In the genomic region with DNA sequence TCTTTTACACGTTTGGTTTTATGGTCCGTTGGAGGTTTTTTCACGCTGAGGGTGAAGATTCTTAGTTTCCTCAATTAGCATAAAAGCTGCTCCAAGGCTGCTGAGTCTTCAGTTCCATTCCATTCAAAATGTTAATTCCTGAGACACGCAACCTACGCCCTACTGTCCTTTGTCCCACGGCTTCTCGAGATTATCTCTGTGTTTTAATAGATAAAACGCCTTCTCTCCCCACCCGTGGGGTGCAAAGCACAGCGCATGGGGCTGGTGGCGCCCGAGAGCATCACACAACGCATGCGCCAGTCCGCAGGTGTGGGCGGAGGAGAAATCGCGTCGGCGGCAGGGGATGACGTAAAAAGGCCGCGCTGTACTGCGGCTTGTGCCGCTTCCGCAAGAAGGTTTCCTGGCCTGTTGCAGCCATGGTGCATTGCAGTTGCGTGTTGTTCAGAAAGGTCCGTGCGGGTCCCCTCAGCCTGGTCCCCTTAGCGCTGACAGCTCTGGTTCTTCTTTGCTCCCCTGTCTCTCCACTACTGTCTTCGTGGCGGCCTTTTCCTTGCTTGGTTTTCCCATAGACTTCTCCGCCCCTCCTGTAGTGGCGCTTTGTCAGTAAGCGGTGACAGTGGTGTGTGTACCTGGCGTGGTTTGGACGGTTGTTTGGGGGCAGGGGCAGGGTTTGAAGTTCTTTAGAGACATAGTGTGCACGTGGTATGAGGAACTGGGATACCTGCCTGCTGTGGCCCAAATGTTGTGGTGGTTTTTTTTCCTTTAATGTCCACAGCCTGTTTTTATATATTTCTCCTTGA, we compare ENCODE assay signal across 1 cellular context.
TF ChIP-seq lines count a peak whose summit lies in the region.

A gene with protein sequence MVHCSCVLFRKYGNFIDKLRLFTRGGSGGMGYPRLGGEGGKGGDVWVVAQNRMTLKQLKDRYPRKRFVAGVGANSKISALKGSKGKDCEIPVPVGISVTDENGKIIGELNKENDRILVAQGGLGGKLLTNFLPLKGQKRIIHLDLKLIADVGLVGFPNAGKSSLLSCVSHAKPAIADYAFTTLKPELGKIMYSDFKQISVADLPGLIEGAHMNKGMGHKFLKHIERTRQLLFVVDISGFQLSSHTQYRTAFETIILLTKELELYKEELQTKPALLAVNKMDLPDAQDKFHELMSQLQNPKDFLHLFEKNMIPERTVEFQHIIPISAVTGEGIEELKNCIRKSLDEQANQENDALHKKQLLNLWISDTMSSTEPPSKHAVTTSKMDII (plus strand): TSS at position 391 of the 800 bp plus-strand sequence. CDS start 26 bp downstream, at position 417.

TF ChIP-seq in GM12878, 131 proteins besides CTCF, POLR2A, EP300 and RAD21 (continued from another document):
- TF ChIP-seq, protein P1, sequence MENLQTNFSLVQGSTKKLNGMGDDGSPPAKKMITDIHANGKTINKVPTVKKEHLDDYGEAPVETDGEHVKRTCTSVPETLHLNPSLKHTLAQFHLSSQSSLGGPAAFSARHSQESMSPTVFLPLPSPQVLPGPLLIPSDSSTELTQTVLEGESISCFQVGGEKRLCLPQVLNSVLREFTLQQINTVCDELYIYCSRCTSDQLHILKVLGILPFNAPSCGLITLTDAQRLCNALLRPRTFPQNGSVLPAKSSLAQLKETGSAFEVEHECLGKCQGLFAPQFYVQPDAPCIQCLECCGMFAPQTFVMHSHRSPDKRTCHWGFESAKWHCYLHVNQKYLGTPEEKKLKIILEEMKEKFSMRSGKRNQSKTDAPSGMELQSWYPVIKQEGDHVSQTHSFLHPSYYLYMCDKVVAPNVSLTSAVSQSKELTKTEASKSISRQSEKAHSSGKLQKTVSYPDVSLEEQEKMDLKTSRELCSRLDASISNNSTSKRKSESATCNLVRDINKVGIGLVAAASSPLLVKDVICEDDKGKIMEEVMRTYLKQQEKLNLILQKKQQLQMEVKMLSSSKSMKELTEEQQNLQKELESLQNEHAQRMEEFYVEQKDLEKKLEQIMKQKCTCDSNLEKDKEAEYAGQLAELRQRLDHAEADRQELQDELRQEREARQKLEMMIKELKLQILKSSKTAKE (IDR thresholded peaks at IDR 0.05; ENCODE audit: low read depth, poor library complexity, severe bottlenecking), result no peak
- TF ChIP-seq MYB (IDR thresholded peaks at IDR 0.05; ENCODE audit: borderline replicate concordance, low read depth, low read length) (no peak), MEF2A (IDR thresholded peaks at IDR 0.05; ENCODE audit: insufficient read depth, low read depth, low read length) (no peak), SMAD5 (IDR thresholded peaks at IDR 0.05; ENCODE audit: low read depth) (peak; percentile 97), NBN (IDR thresholded peaks at IDR 0.05) (peak; percentile 98), EZH2 (IDR thresholded peaks at IDR 0.05; ENCODE audit: borderline replicate concordance, control insufficient read depth, low read depth, low read length) (no peak), FOS (IDR thresholded peaks at IDR 0.05; ENCODE audit: borderline replicate concordance, extremely low read depth, insufficient read length) (no peak), KAT2A (conservative IDR thresholded peaks at IDR 0.05; ENCODE audit: control insufficient read depth, low read depth, low read length) (no peak), ZSCAN29 (IDR thresholded peaks at IDR 0.05) (0 out of 2 replicates have a peak, but pooled peaks have one; percentile 10), YBX1 (IDR thresholded peaks at IDR 0.05) (no peak), SIN3A (IDR thresholded peaks at IDR 0.05; ENCODE audit: low read depth, low read length) (peak; percentile 93), MXI1 (IDR thresholded peaks at IDR 0.05; ENCODE audit: low read depth, low read length) (peak; percentile 96), POLR2AphosphoS2 (IDR thresholded peaks at IDR 0.05; ENCODE audit: low read depth, low read length) (peak; percentile 86), EED (IDR thresholded peaks at IDR 0.05; ENCODE audit: low read depth) (no peak), CREB1 (IDR thresholded peaks at IDR 0.05; ENCODE audit: low read depth) (peak; percentile 99), NRF1 (conservative IDR thresholded peaks at IDR 0.05; ENCODE audit: low read depth, low read length) (peak; percentile 90), JUND (IDR thresholded peaks at IDR 0.05; ENCODE audit: low read depth, low read length) (no peak), IKZF2 (IDR thresholded peaks at IDR 0.05) (peak; percentile 28 to 35; a peak in 2 of 4 replicates), SPI1 (IDR thresholded peaks at IDR 0.05; ENCODE audit: borderline replicate concordance, insufficient read depth, low read depth, low read length) (peak; percentile 46; the same call in 1 of the 2 replicates), ESRRA (IDR thresholded peaks at IDR 0.05; ENCODE audit: low read length) (no peak)
- TF ChIP-seq, protein P2, sequence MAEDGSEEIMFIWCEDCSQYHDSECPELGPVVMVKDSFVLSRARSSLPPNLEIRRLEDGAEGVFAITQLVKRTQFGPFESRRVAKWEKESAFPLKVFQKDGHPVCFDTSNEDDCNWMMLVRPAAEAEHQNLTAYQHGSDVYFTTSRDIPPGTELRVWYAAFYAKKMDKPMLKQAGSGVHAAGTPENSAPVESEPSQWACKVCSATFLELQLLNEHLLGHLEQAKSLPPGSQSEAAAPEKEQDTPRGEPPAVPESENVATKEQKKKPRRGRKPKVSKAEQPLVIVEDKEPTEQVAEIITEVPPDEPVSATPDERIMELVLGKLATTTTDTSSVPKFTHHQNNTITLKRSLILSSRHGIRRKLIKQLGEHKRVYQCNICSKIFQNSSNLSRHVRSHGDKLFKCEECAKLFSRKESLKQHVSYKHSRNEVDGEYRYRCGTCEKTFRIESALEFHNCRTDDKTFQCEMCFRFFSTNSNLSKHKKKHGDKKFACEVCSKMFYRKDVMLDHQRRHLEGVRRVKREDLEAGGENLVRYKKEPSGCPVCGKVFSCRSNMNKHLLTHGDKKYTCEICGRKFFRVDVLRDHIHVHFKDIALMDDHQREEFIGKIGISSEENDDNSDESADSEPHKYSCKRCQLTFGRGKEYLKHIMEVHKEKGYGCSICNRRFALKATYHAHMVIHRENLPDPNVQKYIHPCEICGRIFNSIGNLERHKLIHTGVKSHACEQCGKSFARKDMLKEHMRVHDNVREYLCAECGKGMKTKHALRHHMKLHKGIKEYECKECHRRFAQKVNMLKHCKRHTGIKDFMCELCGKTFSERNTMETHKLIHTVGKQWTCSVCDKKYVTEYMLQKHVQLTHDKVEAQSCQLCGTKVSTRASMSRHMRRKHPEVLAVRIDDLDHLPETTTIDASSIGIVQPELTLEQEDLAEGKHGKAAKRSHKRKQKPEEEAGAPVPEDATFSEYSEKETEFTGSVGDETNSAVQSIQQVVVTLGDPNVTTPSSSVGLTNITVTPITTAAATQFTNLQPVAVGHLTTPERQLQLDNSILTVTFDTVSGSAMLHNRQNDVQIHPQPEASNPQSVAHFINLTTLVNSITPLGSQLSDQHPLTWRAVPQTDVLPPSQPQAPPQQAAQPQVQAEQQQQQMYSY (CRISPR knock-in tag; IDR thresholded peaks at IDR 0.05), result no peak
- TF ChIP-seq, protein P3, sequence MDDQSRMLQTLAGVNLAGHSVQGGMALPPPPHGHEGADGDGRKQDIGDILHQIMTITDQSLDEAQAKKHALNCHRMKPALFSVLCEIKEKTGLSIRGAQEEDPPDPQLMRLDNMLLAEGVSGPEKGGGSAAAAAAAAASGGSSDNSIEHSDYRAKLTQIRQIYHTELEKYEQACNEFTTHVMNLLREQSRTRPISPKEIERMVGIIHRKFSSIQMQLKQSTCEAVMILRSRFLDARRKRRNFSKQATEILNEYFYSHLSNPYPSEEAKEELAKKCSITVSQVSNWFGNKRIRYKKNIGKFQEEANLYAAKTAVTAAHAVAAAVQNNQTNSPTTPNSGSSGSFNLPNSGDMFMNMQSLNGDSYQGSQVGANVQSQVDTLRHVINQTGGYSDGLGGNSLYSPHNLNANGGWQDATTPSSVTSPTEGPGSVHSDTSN (IDR thresholded peaks at IDR 0.05; ENCODE audit: insufficient replicate concordance, low read depth, low read length), result no peak
- TF ChIP-seq, protein P4, sequence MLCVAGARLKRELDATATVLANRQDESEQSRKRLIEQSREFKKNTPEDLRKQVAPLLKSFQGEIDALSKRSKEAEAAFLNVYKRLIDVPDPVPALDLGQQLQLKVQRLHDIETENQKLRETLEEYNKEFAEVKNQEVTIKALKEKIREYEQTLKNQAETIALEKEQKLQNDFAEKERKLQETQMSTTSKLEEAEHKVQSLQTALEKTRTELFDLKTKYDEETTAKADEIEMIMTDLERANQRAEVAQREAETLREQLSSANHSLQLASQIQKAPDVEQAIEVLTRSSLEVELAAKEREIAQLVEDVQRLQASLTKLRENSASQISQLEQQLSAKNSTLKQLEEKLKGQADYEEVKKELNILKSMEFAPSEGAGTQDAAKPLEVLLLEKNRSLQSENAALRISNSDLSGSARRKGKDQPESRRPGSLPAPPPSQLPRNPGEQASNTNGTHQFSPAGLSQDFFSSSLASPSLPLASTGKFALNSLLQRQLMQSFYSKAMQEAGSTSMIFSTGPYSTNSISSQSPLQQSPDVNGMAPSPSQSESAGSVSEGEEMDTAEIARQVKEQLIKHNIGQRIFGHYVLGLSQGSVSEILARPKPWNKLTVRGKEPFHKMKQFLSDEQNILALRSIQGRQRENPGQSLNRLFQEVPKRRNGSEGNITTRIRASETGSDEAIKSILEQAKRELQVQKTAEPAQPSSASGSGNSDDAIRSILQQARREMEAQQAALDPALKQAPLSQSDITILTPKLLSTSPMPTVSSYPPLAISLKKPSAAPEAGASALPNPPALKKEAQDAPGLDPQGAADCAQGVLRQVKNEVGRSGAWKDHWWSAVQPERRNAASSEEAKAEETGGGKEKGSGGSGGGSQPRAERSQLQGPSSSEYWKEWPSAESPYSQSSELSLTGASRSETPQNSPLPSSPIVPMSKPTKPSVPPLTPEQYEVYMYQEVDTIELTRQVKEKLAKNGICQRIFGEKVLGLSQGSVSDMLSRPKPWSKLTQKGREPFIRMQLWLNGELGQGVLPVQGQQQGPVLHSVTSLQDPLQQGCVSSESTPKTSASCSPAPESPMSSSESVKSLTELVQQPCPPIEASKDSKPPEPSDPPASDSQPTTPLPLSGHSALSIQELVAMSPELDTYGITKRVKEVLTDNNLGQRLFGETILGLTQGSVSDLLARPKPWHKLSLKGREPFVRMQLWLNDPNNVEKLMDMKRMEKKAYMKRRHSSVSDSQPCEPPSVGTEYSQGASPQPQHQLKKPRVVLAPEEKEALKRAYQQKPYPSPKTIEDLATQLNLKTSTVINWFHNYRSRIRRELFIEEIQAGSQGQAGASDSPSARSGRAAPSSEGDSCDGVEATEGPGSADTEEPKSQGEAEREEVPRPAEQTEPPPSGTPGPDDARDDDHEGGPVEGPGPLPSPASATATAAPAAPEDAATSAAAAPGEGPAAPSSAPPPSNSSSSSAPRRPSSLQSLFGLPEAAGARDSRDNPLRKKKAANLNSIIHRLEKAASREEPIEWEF (IDR thresholded peaks at IDR 0.05; ENCODE audit: insufficient replicate concordance, low read depth, low read length), result no peak
- TF ChIP-seq, protein P5, sequence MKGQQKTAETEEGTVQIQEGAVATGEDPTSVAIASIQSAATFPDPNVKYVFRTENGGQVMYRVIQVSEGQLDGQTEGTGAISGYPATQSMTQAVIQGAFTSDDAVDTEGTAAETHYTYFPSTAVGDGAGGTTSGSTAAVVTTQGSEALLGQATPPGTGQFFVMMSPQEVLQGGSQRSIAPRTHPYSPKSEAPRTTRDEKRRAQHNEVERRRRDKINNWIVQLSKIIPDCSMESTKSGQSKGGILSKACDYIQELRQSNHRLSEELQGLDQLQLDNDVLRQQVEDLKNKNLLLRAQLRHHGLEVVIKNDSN (IDR thresholded peaks at IDR 0.05; ENCODE audit: borderline replicate concordance, extremely low read length, insufficient read depth, low read depth, low read length), result no peak
